Comparison of ENCODE assay signal across 10 cellular contexts in genomic region chr7:76009672-76010600, GRCh38. TPM values are rescaled to one million over a fixed set of nuclear protein-coding genes. Genes with fewer than 3 reads are reported as not detected.
DNase-seq lines count a peak whose midpoint lies in the region; ATAC-seq and TF ChIP-seq lines count a peak whose summit lies in the region.
"Had no signal": no experiment of that assay in that cellular context is flagged by ENCODE, and none has a peak within 500 bp of the region (broad histone marks: within the 10 kb centered on the region; RNA-seq: fewer than 3 reads in every experiment).

No MANE protein-coding gene starts in this region.

- H3K4me3 Mint-ChIP-seq in CD4-positive, CD25-positive, alpha-beta regulatory T cell = peak overlapping the region; percentile 11 to 82 (median 75)
- H3K4me3 Mint-ChIP-seq in HFFc6 = peak overlapping the region; percentile 81; the same call in 1 of the 2 replicates
- H3K4me3 Mint-ChIP-seq in chondrocyte (ENCODE audit: unreplicated experiment) = no peak overlapping the region
- no peak overlapping the region for H3K4me3 Mint-ChIP-seq in neural progenitor cell
- no peak overlapping the region for H3K4me3 Mint-ChIP-seq in Calu3 (ENCODE audit: low read depth, unreplicated experiment)

- no peaks in the 10 kb centered on the region for H4K20me1 ChIP-seq in neural progenitor cell (ENCODE audit: low read depth)

- no peak overlapping the region for H3K4me2 ChIP-seq in neural progenitor cell

- peaks cover 23% of the 10 kb centered on the region for H3K36me3 Mint-ChIP-seq in CD4-positive, CD25-positive, alpha-beta regulatory T cell
- peaks cover 4% of the 10 kb centered on the region for H3K36me3 Mint-ChIP-seq in HFFc6 (ENCODE audit: low read depth)
- peaks cover 10% of the 10 kb centered on the region for H3K36me3 Mint-ChIP-seq in chondrocyte (ENCODE audit: low read depth)
- peaks cover 21% of the 10 kb centered on the region for H3K36me3 Mint-ChIP-seq in neural progenitor cell
- peaks cover 20% of the 10 kb centered on the region for H3K36me3 Mint-ChIP-seq in Calu3 (ENCODE audit: insufficient read depth, unreplicated experiment)

- peak overlapping the region; percentile 13 for H3K4me3 ChIP-seq in CD4-positive, CD25-positive, alpha-beta regulatory T cell (ENCODE audit: low read depth, low read length)
- H3K4me3 ChIP-seq in neural progenitor cell = no peak overlapping the region
- H3K4me3 ChIP-seq in foreskin fibroblast (ENCODE audit: low read depth in 1 of 2, low read length in 2 of 2) = no peak overlapping the region
- H3K4me3 ChIP-seq: stomach had no signal

- no peaks in the 10 kb centered on the region for H3K79me2 ChIP-seq in neural progenitor cell (ENCODE audit: low read depth)

- peaks cover 4 to 30% (median 26%) of the 10 kb centered on the region in 4 donors for H3K4me1 Mint-ChIP-seq in CD4-positive, CD25-positive, alpha-beta regulatory T cell
- peaks cover 39% of the 10 kb centered on the region for H3K4me1 Mint-ChIP-seq in HFFc6 (ENCODE audit: low read depth)
- peaks cover 25% of the 10 kb centered on the region for H3K4me1 Mint-ChIP-seq in chondrocyte (ENCODE audit: low read depth)
- H3K4me1 Mint-ChIP-seq in neural progenitor cell = peaks cover 3% of the 10 kb centered on the region
- H3K4me1 Mint-ChIP-seq in Calu3 (ENCODE audit: low read depth, unreplicated experiment) = peaks cover 16% of the 10 kb centered on the region

- no peak overlapping the region for H2AFZ ChIP-seq in neural progenitor cell (replicated peaks)

- H3K9me3 ChIP-seq in CD4-positive, CD25-positive, alpha-beta regulatory T cell (ENCODE audit: control insufficient read depth in 2 of 2, low read length in 2 of 2) = no peaks in the 10 kb centered on the region
- no peaks in the 10 kb centered on the region for H3K9me3 ChIP-seq in neural progenitor cell (ENCODE audit: low read depth)
- H3K9me3 ChIP-seq: stomach had no signal

- H3K9ac ChIP-seq in neural progenitor cell = no peak overlapping the region

- ATAC-seq in CD4-positive, CD25-positive, alpha-beta regulatory T cell (ENCODE audit: low read depth in 2 of 2) = no peak
- no peak for ATAC-seq in HG02610 (IDR thresholded peaks at IDR 0.05; ENCODE audit: unreplicated experiment)

- intact Hi-C loops in Calu3 (cut with micrococcal nuclease; ENCODE audit: unreplicated experiment) = no loop called here

- no peak for DNase-seq in CD4-positive, CD25-positive, alpha-beta regulatory T cell
- DNase-seq in HFFc6 (no peak), chondrocyte (ENCODE audit: low spot score) (no peak), neural progenitor cell (ENCODE audit: low spot score) (no peak), foreskin fibroblast (no peak), Calu3 (no peak)
- no peak for DNase-seq in stimulated activated naive CD4-positive, alpha-beta T cell (lab: John Stamatoyannopoulos, UW)
- DNase-seq: NCI-H2107, stomach had no signal

- H3K36me3 ChIP-seq in CD4-positive, CD25-positive, alpha-beta regulatory T cell (ENCODE audit: control insufficient read depth, insufficient read depth, low read length) = peaks cover 10% of the 10 kb centered on the region
- H3K36me3 ChIP-seq in neural progenitor cell = no peaks in the 10 kb centered on the region

- H3K27ac Mint-ChIP-seq in CD4-positive, CD25-positive, alpha-beta regulatory T cell = peak overlapping the region in 2 of 3 donors; percentile 82 to 86
- H3K27ac Mint-ChIP-seq in HFFc6 (peak overlapping the region; percentile 84; the same call in 1 of the 2 replicates), chondrocyte (ENCODE audit: unreplicated experiment) (peak overlapping the region; percentile 57), neural progenitor cell (peak overlapping the region; percentile 90), Calu3 (ENCODE audit: unreplicated experiment) (no peak overlapping the region)

- peaks cover 22% of the 10 kb centered on the region for H3K4me1 ChIP-seq in CD4-positive, CD25-positive, alpha-beta regulatory T cell (ENCODE audit: control insufficient read depth, insufficient read depth, low read length, poor library complexity, severe bottlenecking)
- no peaks in the 10 kb centered on the region for H3K4me1 ChIP-seq in neural progenitor cell

- H3K9me3 Mint-ChIP-seq in CD4-positive, CD25-positive, alpha-beta regulatory T cell = no peaks in the 10 kb centered on the region
- no peaks in the 10 kb centered on the region for H3K9me3 Mint-ChIP-seq in HFFc6
- H3K9me3 Mint-ChIP-seq in chondrocyte (ENCODE audit: low read depth) = no peaks in the 10 kb centered on the region
- no peaks in the 10 kb centered on the region for H3K9me3 Mint-ChIP-seq in neural progenitor cell
- no peaks in the 10 kb centered on the region for H3K9me3 Mint-ChIP-seq in Calu3 (ENCODE audit: low read depth, unreplicated experiment)

- H3K27me3 Mint-ChIP-seq in CD4-positive, CD25-positive, alpha-beta regulatory T cell = no peaks in the 10 kb centered on the region
- H3K27me3 Mint-ChIP-seq in HFFc6 (ENCODE audit: insufficient read depth) = peaks cover 2% of the 10 kb centered on the region
- no peaks in the 10 kb centered on the region for H3K27me3 Mint-ChIP-seq in chondrocyte (ENCODE audit: low read depth)
- H3K27me3 Mint-ChIP-seq in neural progenitor cell (ENCODE audit: insufficient read depth, low read depth) = peaks cover 3% of the 10 kb centered on the region
- H3K27me3 Mint-ChIP-seq in Calu3 (ENCODE audit: unreplicated experiment) = no peaks in the 10 kb centered on the region

- H3K27ac ChIP-seq in CD4-positive, CD25-positive, alpha-beta regulatory T cell (ENCODE audit: insufficient read depth, low read length, poor library complexity, severe bottlenecking) = no peak overlapping the region
- H3K27ac ChIP-seq in neural progenitor cell = no peak overlapping the region

- CTCF ChIA-PET in Calu3 (lab: Charles Lee) = no interaction called here

- no peak for TF ChIP-seq CTCF in HFFc6 (IDR thresholded peaks at IDR 0.05)
- TF ChIP-seq CTCF in chondrocyte (IDR thresholded peaks at IDR 0.05) = no peak
- no peak for TF ChIP-seq CTCF in neural progenitor cell (IDR thresholded peaks at IDR 0.05)
- TF ChIP-seq CTCF in foreskin fibroblast (IDR thresholded peaks at IDR 0.05; ENCODE audit: low read depth, low read length) = no peak
- no peak for TF ChIP-seq CTCF in Calu3 (IDR thresholded peaks at IDR 0.05; ENCODE audit: unreplicated experiment)

- H3K27me3 ChIP-seq in CD4-positive, CD25-positive, alpha-beta regulatory T cell (ENCODE audit: control insufficient read depth, insufficient read depth, low read length) = no peaks in the 10 kb centered on the region
- no peaks in the 10 kb centered on the region for H3K27me3 ChIP-seq in neural progenitor cell
- H3K27me3 ChIP-seq: stomach had no signal

- BruUV-seq in Calu3 (replicated peaks; lab: Mats Ljungman, UMichigan) = no TSS peak

- H3F3A ChIP-seq in neural progenitor cell (ENCODE audit: low read depth) = no peaks in the 10 kb centered on the region

RNA-seq across cellular contexts. Expression of gene TMEM120A, which starts 15.5 kb away (rescaled TPM):
- total RNA-seq in CD4-positive, CD25-positive, alpha-beta regulatory T cell = 51.5 TPM
- polyA plus RNA-seq in CD4-positive, CD25-positive, alpha-beta regulatory T cell = 10 to 100 TPM; 41.9 to 66.5 (median 62.1) TPM
- total RNA-seq in HFFc6 (2021; fragmentation: NEBNext Ultra II Directional; extraction: Animal tissue kit (Norgen Biotek cat#: 25700)) = 10 to 100 TPM; 35.5 to 47.3 (median 37.2) TPM
- total RNA-seq in chondrocyte (28.8 to 36.0 TPM (median 30.6 TPM) in 3 replicates), neural progenitor cell (ENCODE audit: low replicate concordance) (9.4 and 10.4 TPM in 2 replicates), Calu3 (2022) (19.3 and 30.8 TPM in 2 replicates)

RNA-seq across cellular contexts. Expression of gene STYXL1, which starts 37.9 kb away (rescaled TPM):
- total RNA-seq in CD4-positive, CD25-positive, alpha-beta regulatory T cell = 16.8 TPM
- 10 to 100 TPM; 61.9 to 80.8 (median 64.6) TPM for polyA plus RNA-seq in CD4-positive, CD25-positive, alpha-beta regulatory T cell
- 10 to 100 TPM; 29.6 to 38.3 (median 32.0) TPM for total RNA-seq in HFFc6 (2021; fragmentation: NEBNext Ultra II Directional; extraction: Animal tissue kit (Norgen Biotek cat#: 25700))
- total RNA-seq in chondrocyte (23.5 to 31.8 TPM (median 28.5 TPM) in 3 replicates), neural progenitor cell (ENCODE audit: low replicate concordance) (56.1 and 60.4 TPM in 2 replicates), Calu3 (2022) (39.9 and 46.2 TPM in 2 replicates)

RNA-seq across cellular contexts. Expression of gene MDH2, which starts 38.0 kb away (rescaled TPM):
- total RNA-seq in CD4-positive, CD25-positive, alpha-beta regulatory T cell = 70.6 TPM
- polyA plus RNA-seq in CD4-positive, CD25-positive, alpha-beta regulatory T cell = 100 to 1,000 TPM; 151 to 237 (median 178) TPM
- 100 to 1,000 TPM; 208 to 255 (median 243) TPM for total RNA-seq in HFFc6 (2021; fragmentation: NEBNext Ultra II Directional; extraction: Animal tissue kit (Norgen Biotek cat#: 25700))
- total RNA-seq in chondrocyte = 116 to 119 TPM (median 119 TPM) in 3 replicates
- total RNA-seq in neural progenitor cell (ENCODE audit: low replicate concordance) = 51.5 and 73.4 TPM in 2 replicates
- 154 and 160 TPM in 2 replicates for total RNA-seq in Calu3 (2022)

Comparison
In these comparisons a context has a peak if more than half of its experiments do, and no peak if none do; other contexts are left out.
1. H3K4me3 Mint-ChIP-seq: peak in CD4-positive, CD25-positive, alpha-beta regulatory T cell (4 of 4) and HFFc6 (single experiment); none in chondrocyte (single experiment), neural progenitor cell (single experiment) and Calu3 (single experiment).